In the genomic region with DNA sequence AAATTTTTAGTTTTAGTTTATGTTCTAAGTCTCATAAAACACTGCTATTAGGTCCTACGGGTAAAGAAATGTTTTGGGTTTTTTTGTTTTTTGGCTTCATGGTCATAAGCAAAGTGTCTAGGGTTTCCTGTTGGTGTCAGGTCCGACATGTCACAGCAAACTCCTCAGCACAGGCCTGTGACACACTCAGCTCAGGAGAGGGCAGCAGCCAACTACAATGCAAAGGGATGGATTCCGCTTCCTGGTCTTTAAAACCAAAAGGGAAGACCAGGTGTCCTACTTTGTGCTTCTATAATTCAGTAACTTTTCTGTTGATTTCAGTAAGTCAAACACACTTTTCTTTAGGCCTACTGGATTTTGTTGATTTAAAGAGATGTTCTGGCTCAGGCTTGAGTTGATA, we compare ENCODE assay signal across 10 cellular contexts.
A peak's percentile ranks its signal among the peaks of the same experiment; 100 is the strongest.
DNase-seq lines count a peak whose midpoint lies in the region; ATAC-seq, FAIRE-seq and TF ChIP-seq lines count a peak whose summit lies in the region.
"Had no signal": no experiment of that assay in that cellular context is flagged by ENCODE, and none has a peak within 500 bp of the region (broad histone marks: within the 10 kb centered on the region; RNA-seq: fewer than 3 reads in every experiment).

No MANE protein-coding gene starts in this region.

- no TSS peak for BruUV-seq in K562 (replicated peaks; lab: Mats Ljungman, UMichigan)

- CTCF ChIA-PET in K562 (lab: Yijun Ruan, JAX; ENCODE audit: low intra/inter-chr PET ratio): no interaction called here

- no peak overlapping the region for H3K4me3 ChIP-seq in K562

- no peak overlapping the region for H3K27ac ChIP-seq in K562 (ENCODE audit: extremely low read depth, low read depth, low read length)

- peak; percentile 85 for ATAC-seq in K562
- no peak for ATAC-seq in HG03097 (IDR thresholded peaks at IDR 0.05; ENCODE audit: low FRiP score, unreplicated experiment)
- ATAC-seq in GM21423 (IDR thresholded peaks at IDR 0.05; ENCODE audit: unreplicated experiment): no peak

- peak overlapping the region; percentile 12 for H3K27ac Mint-ChIP-seq in mesothelial cell of epicardium

- H3K9me1 ChIP-seq in K562 (ENCODE audit: control insufficient read depth, insufficient read depth, low read length): no peaks in the 10 kb centered on the region

- 2% methylated on average over 3 of the region's 3 CpGs for WGBS in K562 (ENCODE audit: insufficient coverage, low coverage, missing lambda C conversion rate)

- H3K27me3 ChIP-seq in K562 (ENCODE audit: control insufficient read depth in 2 of 2, insufficient read depth in 2 of 2, low read length in 2 of 2): peaks cover 16 to 42% of the 10 kb centered on the region in 2 experiments

- no peak for TF ChIP-seq EP300 in K562 (IDR thresholded peaks at IDR 0.05; ENCODE audit: low read length)

- H3K9ac ChIP-seq in K562 (ENCODE audit: insufficient read depth in 1 of 2, low read depth in 2 of 2, low read length in 2 of 2): no peak overlapping the region

- no peaks in the 10 kb centered on the region for H3K36me3 ChIP-seq in K562 (ENCODE audit: control insufficient read depth, insufficient read depth, low read length)

- H3K4me2 ChIP-seq in K562 (ENCODE audit: insufficient read depth, low read length): no peak overlapping the region

- H3K27me3 Mint-ChIP-seq in mesothelial cell of epicardium (ENCODE audit: low read depth): peaks cover under 1% of the 10 kb centered on the region

- no peaks in the 10 kb centered on the region for H3K9me3 ChIP-seq in K562 (replicated peaks; ENCODE audit: control insufficient read depth, insufficient read depth, low read depth, low read length)

- H3K4me1 ChIP-seq in K562 (replicated peaks in 1 of 2; ENCODE audit: control insufficient read depth in 2 of 2, insufficient read depth in 2 of 2, low read length in 2 of 2): no peaks in the 10 kb centered on the region

- H3K4me3 Mint-ChIP-seq in mesothelial cell of epicardium: no peak overlapping the region

- intact Hi-C loops in K562 (cut with micrococcal nuclease): no loop called here

- POLR2A ChIA-PET in K562 (lab: Yijun Ruan, JAX): no interaction called here

- H4K20me1 ChIP-seq in K562 (replicated peaks; ENCODE audit: control insufficient read depth, insufficient read depth, low read length): no peaks in the 10 kb centered on the region

- FAIRE-seq in K562 (lab: Jason Lieb, UNC): peak; percentile 80

- in situ Hi-C loops in K562 (cut with MboI): no loop called here

- H3K9me3 Mint-ChIP-seq in mesothelial cell of epicardium: no peaks in the 10 kb centered on the region

- DNase-seq in DMS53 (lab: John Stamatoyannopoulos, UW): peak; percentile 70
- DNase-seq in M059J (ENCODE audit: low read depth): peak; percentile 34
- peak in 2 of 4 experiments; percentile 8 to 32 for DNase-seq in K562 (ENCODE audit: extremely low read depth in 1 of 4, low spot score in 3 of 4)
- DNase-seq in mesothelial cell of epicardium (ENCODE audit: low spot score in 2 of 2, unreplicated experiment in 2 of 2): no peak
- no peak for DNase-seq in stimulated activated CD4-positive, alpha-beta T cell treated with anti-CD3 and anti-CD28 coated beads, Interleukin-4, amount 100 ng/mL, for 24 hours
- DNase-seq in SW 1271 (lab: John Stamatoyannopoulos, UW): no peak
- DNase-seq: activated CD4-positive, alpha-beta T cell treated with anti-CD3 and anti-CD28 coated beads for 48 hours; aorta had no signal

- no peaks in the 10 kb centered on the region for H3K36me3 Mint-ChIP-seq in mesothelial cell of epicardium

- H3K4me1 Mint-ChIP-seq in mesothelial cell of epicardium: peaks cover 34% of the 10 kb centered on the region

- no peak for TF ChIP-seq POLR2A in K562 (conservative IDR thresholded peaks at IDR 0.05)

- peak; percentile 40 to 60 (median 55); a peak in 5 of 6 replicates for TF ChIP-seq CTCF in K562 (IDR thresholded peaks at IDR 0.05 in 2 of 3, conservative IDR thresholded peaks at IDR 0.05 in 1 of 3; ENCODE audit: insufficient read depth in 2 of 3, low read depth in 1 of 3, low read length in 3 of 3)
- no peak for TF ChIP-seq CTCF in mesothelial cell of epicardium (IDR thresholded peaks at IDR 0.05; ENCODE audit: unreplicated experiment)

- no peak overlapping the region for H2AFZ ChIP-seq in K562 (ENCODE audit: low read depth, low read length)

- TF ChIP-seq RAD21 in K562 (CRISPR knock-in tag; conservative IDR thresholded peaks at IDR 0.05 in 1 of 2, IDR thresholded peaks at IDR 0.05 in 1 of 2): peak; percentile 34 to 68; a peak in 3 of 4 replicates

- H3K79me2 ChIP-seq in K562 (ENCODE audit: control insufficient read depth, insufficient read depth, low read length): no peaks in the 10 kb centered on the region

TF ChIP-seq in K562, 482 proteins besides CTCF, POLR2A, EP300 and RAD21:
- TF ChIP-seq ELF1 (tag; IDR thresholded peaks at IDR 0.05): 0 out of 2 replicates have a peak, but pooled peaks have one; percentile 15
- no peak for TF ChIP-seq TCF7L2 (IDR thresholded peaks at IDR 0.05; ENCODE audit: low read depth, low read length)
TF ChIP-seq in K562: peak in this region for 1.

Comparison
In these comparisons a context has a peak if more than half of its experiments do, and no peak if none do; other contexts are left out.
1. DNase-seq: peak in DMS53 (single experiment) and M059J (single experiment); none in mesothelial cell of epicardium (0 of 2), stimulated activated CD4-positive, alpha-beta T cell treated with anti-CD3 and anti-CD28 coated beads, Interleukin-4, amount 100 ng/mL, for 24 hours (single experiment) and SW 1271 (0 of 2).